ENCODE assay signal across 19 cellular contexts in genomic region chr11:10087621-10088225, GRCh38.
"Had no signal": no experiment of that assay in that cellular context is flagged by ENCODE, and none has a peak within 500 bp of the region (broad histone marks: within the 10 kb centered on the region; RNA-seq: fewer than 3 reads in every experiment).

No MANE protein-coding gene starts in this region.

- H3K4me1 ChIP-seq: esophagus squamous epithelium had no signal

- H3K27ac Mint-ChIP-seq: activated CD4-positive, alpha-beta T cell treated with anti-CD3 and anti-CD28 coated beads for 36 hours; activated naive CD4-positive, alpha-beta T cell treated with anti-CD3 and anti-CD28 coated beads, Interleukin-2, amount 50 U/mL, for 72 hours; stimulated activated naive CD8-positive, alpha-beta T cell treated with anti-CD3 and anti-CD28 coated beads, Interleukin-15, Interleukin-2, amounts not matched to agents 100 ng/mL and 50 ng/mL, for 24 hours had no signal

- H3K27me3 Mint-ChIP-seq: activated CD4-positive, alpha-beta T cell treated with anti-CD3 and anti-CD28 coated beads for 36 hours; stimulated activated naive CD8-positive, alpha-beta T cell treated with anti-CD3 and anti-CD28 coated beads, Interleukin-15, Interleukin-2, amounts not matched to agents 100 ng/mL and 50 ng/mL, for 24 hours had no signal

- H3K4me3 Mint-ChIP-seq: activated CD4-positive, alpha-beta T cell treated with anti-CD3 and anti-CD28 coated beads for 36 hours; stimulated activated naive CD8-positive, alpha-beta T cell treated with anti-CD3 and anti-CD28 coated beads, Interleukin-15, Interleukin-2, amounts not matched to agents 100 ng/mL and 50 ng/mL, for 24 hours had no signal

- H3K9me3 ChIP-seq: prostate gland had no signal

- DNase-seq: activated CD4-positive, alpha-beta T cell treated with anti-CD3 and anti-CD28 coated beads for 36 hours; activated CD4-positive, alpha-beta T cell treated with anti-CD3 and anti-CD28 coated beads, Interleukin-2, amount 50 U/mL, for 48 hours; activated gamma-delta T cell treated with Interleukin-2 at 50 U/mL for 16 hours; effector memory CD4-positive, alpha-beta T cell; esophagus squamous epithelium; foreskin fibroblast; left colon; midbrain; occipital lobe; stimulated activated CD4-positive, alpha-beta T cell treated with anti-CD3 and anti-CD28 coated beads, Interleukin-15, amount 100 ng/mL, for 24 hours; stimulated activated CD4-positive, alpha-beta T cell treated with anti-CD3 and anti-CD28 coated beads, Interleukin-2, amount 100 ng/mL, for 48 hours; T1000 had no signal

- H3K27ac ChIP-seq: prostate gland, right atrium auricular region, skin epidermis, tibial nerve had no signal

- H3K4me3 ChIP-seq: esophagus squamous epithelium, lung, prostate gland, right atrium auricular region, skin epidermis, tibial nerve had no signal

- H3K36me3 ChIP-seq: esophagus squamous epithelium, prostate gland, right atrium auricular region had no signal
